1 cellular context compared by ENCODE assay signal in the genomic region with DNA sequence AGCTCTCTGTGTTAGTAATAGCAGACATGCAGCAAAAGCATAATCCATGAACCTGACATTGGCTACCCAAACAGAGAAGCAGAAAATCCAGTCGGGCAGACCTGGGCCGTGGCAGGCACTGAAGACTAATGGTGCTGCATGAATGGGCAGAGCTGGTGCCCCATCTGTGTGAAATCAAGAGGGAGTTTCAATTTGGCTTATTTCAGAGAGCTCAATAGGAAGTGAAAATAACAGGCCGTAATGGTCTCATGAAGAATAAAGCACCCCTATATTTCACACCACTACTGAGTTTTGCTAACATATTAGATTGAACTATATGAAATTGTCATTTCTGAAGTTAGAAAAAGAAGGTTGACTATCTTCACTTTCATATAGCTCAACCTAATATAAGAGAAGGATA.
TF ChIP-seq lines count a peak whose summit lies in the region.

No MANE protein-coding gene starts in this region.

TF ChIP-seq in GM23338, 12 proteins besides CTCF, POLR2A, EP300 and RAD21 (continued from another document):
- TF ChIP-seq ZNF462 (CRISPR knock-in tag; IDR thresholded peaks at IDR 0.05) (no peak), POLR2AphosphoS5 (IDR thresholded peaks at IDR 0.05; ENCODE audit: low read depth) (no peak)
- TF ChIP-seq, protein P1, sequence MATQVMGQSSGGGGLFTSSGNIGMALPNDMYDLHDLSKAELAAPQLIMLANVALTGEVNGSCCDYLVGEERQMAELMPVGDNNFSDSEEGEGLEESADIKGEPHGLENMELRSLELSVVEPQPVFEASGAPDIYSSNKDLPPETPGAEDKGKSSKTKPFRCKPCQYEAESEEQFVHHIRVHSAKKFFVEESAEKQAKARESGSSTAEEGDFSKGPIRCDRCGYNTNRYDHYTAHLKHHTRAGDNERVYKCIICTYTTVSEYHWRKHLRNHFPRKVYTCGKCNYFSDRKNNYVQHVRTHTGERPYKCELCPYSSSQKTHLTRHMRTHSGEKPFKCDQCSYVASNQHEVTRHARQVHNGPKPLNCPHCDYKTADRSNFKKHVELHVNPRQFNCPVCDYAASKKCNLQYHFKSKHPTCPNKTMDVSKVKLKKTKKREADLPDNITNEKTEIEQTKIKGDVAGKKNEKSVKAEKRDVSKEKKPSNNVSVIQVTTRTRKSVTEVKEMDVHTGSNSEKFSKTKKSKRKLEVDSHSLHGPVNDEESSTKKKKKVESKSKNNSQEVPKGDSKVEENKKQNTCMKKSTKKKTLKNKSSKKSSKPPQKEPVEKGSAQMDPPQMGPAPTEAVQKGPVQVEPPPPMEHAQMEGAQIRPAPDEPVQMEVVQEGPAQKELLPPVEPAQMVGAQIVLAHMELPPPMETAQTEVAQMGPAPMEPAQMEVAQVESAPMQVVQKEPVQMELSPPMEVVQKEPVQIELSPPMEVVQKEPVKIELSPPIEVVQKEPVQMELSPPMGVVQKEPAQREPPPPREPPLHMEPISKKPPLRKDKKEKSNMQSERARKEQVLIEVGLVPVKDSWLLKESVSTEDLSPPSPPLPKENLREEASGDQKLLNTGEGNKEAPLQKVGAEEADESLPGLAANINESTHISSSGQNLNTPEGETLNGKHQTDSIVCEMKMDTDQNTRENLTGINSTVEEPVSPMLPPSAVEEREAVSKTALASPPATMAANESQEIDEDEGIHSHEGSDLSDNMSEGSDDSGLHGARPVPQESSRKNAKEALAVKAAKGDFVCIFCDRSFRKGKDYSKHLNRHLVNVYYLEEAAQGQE (IDR thresholded peaks at IDR 0.05; ENCODE audit: unreplicated experiment): no peak
